In genomic region chr6:34791842-34792604, GRCh38 we compare ENCODE assay signal across 8 cellular contexts. TPM values are rescaled to one million over a fixed set of nuclear protein-coding genes. Genes with fewer than 3 reads are reported as not detected.
DNase-seq lines count a peak whose midpoint lies in the region; ATAC-seq and TF ChIP-seq lines count a peak whose summit lies in the region.

Gene BLTP3A (plus strand): TSS chr6:34792083. CDS start chr6:34792251, 168 bp downstream.

- intact Hi-C loops in OCI-LY7 (cut with micrococcal nuclease; ENCODE audit: unreplicated experiment), result loop anchor here (1.0 to 5.0 kb wide), 3 partner anchors 35 to 325 kb away; partner anchors contain the start of genes PACSIN1 and SNRPC

- H3K9me3 Mint-ChIP-seq in activated T-cell treated with anti-CD3 and anti-CD28 coated beads, Interleukin-2, amount 50 U/mL, for 24 hours, result no peaks in the 10 kb centered on the region

- BruUV-seq in OCI-LY7 (replicated peaks; lab: Mats Ljungman, UMichigan), result no TSS peak

- CTCF ChIA-PET in OCI-LY7 (lab: Charles Lee; ENCODE audit: unreplicated experiment), result interaction anchor here (0.6 to 1.6 kb wide), 3 partner anchors 28 to 381 kb away, joined by 3 to 5 read pairs (median 3); no protein-coding TSS in a partner anchor

- H3K27ac ChIP-seq in OCI-LY7 (ENCODE audit: low read depth, low read length, poor library complexity, severe bottlenecking), result peak within 1 kb of the TSS; percentile 84
- peak within 1 kb of the TSS; percentile 91 for H3K27ac ChIP-seq in muscle layer of duodenum (ENCODE audit: low read length)

- no peaks in the 10 kb centered on the region for H3K27me3 Mint-ChIP-seq in activated T-cell treated with anti-CD3 and anti-CD28 coated beads, Interleukin-2, amount 50 U/mL, for 24 hours

- peak within 1 kb of the TSS; percentile 79 for H3K4me3 ChIP-seq in OCI-LY7 (ENCODE audit: low read depth, low read length, poor library complexity, severe bottlenecking)
- H3K4me3 ChIP-seq in muscle layer of duodenum (ENCODE audit: low read depth in 1 of 2, low read length in 2 of 2), result peak within 1 kb of the TSS; percentile 89 to 98

- peaks cover 37% of the 10 kb centered on the region for H3K79me2 ChIP-seq in OCI-LY7 (ENCODE audit: insufficient read depth, low read depth, low read length)

- H3K4me2 ChIP-seq in OCI-LY7 (ENCODE audit: low read length), result peak within 1 kb of the TSS; percentile 89

- peak within 1 kb of the TSS; percentile 95 for H3K4me3 Mint-ChIP-seq in activated T-cell treated with anti-CD3 and anti-CD28 coated beads, Interleukin-2, amount 50 U/mL, for 24 hours

- DNase-seq in COLO668 (lab: John Stamatoyannopoulos, UW; ENCODE audit: unreplicated experiment) (peak; percentile 89), HUDEP-2 (lab: John Stamatoyannopoulos, UW; ENCODE audit: unreplicated experiment in 76 of 76) (peak in 68 of 76 experiments; percentile 30 to 96 (median 66)), OCI-LY7 (ENCODE audit: low spot score) (peak; percentile 92)
- peak; percentile 84 for DNase-seq in activated T-cell treated with anti-CD3 and anti-CD28 coated beads, Interleukin-2, amount 50 U/mL, for 24 hours
- peak; percentile 40 to 74 for DNase-seq in stimulated activated CD8-positive, alpha-beta memory T cell treated with anti-CD3 and anti-CD28 coated beads, Interleukin-7, amount 100 ng/mL, for 4 hours (ENCODE audit: low read depth in 2 of 2)

- peaks cover 9% of the 10 kb centered on the region for H3K4me1 ChIP-seq in OCI-LY7 (ENCODE audit: insufficient read depth, low read length, poor library complexity, severe bottlenecking)
- H3K4me1 ChIP-seq in muscle layer of duodenum (ENCODE audit: control insufficient read depth in 1 of 2, insufficient read depth in 2 of 2, low read length in 2 of 2), result peaks cover 0 to 20% of the 10 kb centered on the region in 2 donors

- peak within 1 kb of the TSS; percentile 92 for H3K27ac Mint-ChIP-seq in activated T-cell treated with anti-CD3 and anti-CD28 coated beads, Interleukin-2, amount 50 U/mL, for 24 hours

- peaks cover 13% of the 10 kb centered on the region for H3K36me3 Mint-ChIP-seq in activated T-cell treated with anti-CD3 and anti-CD28 coated beads, Interleukin-2, amount 50 U/mL, for 24 hours (ENCODE audit: low read depth)

- peaks cover 19% of the 10 kb centered on the region for H3K4me1 Mint-ChIP-seq in activated T-cell treated with anti-CD3 and anti-CD28 coated beads, Interleukin-2, amount 50 U/mL, for 24 hours (ENCODE audit: low read depth)

- H3K9me2 ChIP-seq in OCI-LY7 (ENCODE audit: insufficient read depth, low read length), result no peaks in the 10 kb centered on the region

- peaks cover 6% of the 10 kb centered on the region; the same call in 1 of the 2 replicates for H3K9me3 ChIP-seq in OCI-LY7 (ENCODE audit: low read length)
- no peaks in the 10 kb centered on the region for H3K9me3 ChIP-seq in muscle layer of duodenum (ENCODE audit: control insufficient read depth in 1 of 2, low read length in 2 of 2)

- no peaks in the 10 kb centered on the region for H4K20me1 ChIP-seq in OCI-LY7 (ENCODE audit: insufficient read depth, low read length)

- H2AFZ ChIP-seq in OCI-LY7 (ENCODE audit: low read length), result peak within 1 kb of the TSS; percentile 84

- no peak for TF ChIP-seq CTCF in OCI-LY7 (conservative IDR thresholded peaks at IDR 0.05; ENCODE audit: low read length)

- peaks cover 9% of the 10 kb centered on the region; the same call in 1 of the 2 replicates for H3K36me3 ChIP-seq in OCI-LY7 (ENCODE audit: insufficient read depth, low read length)
- no peaks in the 10 kb centered on the region for H3K36me3 ChIP-seq in muscle layer of duodenum (ENCODE audit: control insufficient read depth in 1 of 2, insufficient read depth in 2 of 2, low read length in 2 of 2)

- POLR2A ChIA-PET in OCI-LY7 (lab: Charles Lee), result interaction anchor here (0.7 to 1.9 kb wide), 10 partner anchors 9 to 326 kb away, joined by 3 to 6 read pairs (median 4); partner anchors contain the start of genes ILRUN, PACSIN1 and TAF11

- ATAC-seq in GM19468 (IDR thresholded peaks at IDR 0.05; ENCODE audit: extremely low read depth, unreplicated experiment) (peak; percentile 57), esophagus mucosa (peak; percentile 90)

- H3K27me3 ChIP-seq in muscle layer of duodenum (ENCODE audit: low read depth, low read length), result no peaks in the 10 kb centered on the region

RNA-seq across cellular contexts. Expression of gene BLTP3A, which starts in this region (rescaled TPM):
- total RNA-seq in OCI-LY7 (2014; rRNA removed; shearing (Covaris generic)), result 11.4 and 11.9 TPM in 2 replicates
- 23.3 and 24.5 TPM in 2 replicates for total RNA-seq in OCI-LY7 (2022)
- total RNA-seq in esophagus mucosa, result 8.1 TPM

Comparison
In these comparisons a context has a peak if more than half of its experiments do, and no peak if none do; other contexts are left out.
1. Peak in every context shown above with its lines: DNase-seq, ATAC-seq, H3K4me3 ChIP-seq and H3K27ac ChIP-seq.